Comparison of ENCODE assay signal across 9 cellular contexts in the genomic region with DNA sequence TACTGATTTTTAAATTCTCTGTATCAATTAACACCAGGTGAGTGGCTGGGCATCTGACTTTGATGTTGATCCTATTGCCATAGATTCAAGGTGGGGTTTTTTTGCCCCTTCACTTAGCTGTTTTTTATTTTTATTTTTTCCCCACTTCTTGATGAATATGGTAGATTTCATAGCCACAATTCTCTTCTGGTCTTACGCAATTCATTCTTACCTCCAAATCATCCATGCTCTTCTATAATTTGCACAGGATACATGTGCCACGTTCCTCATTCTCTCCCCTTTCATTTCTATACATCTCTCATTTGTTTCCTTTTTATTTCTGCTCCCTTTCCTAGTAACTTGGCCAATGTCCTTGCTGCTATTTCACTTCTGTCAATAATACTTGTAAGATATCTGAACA. TPM values are rescaled to one million over a fixed set of nuclear protein-coding genes. Genes with fewer than 3 reads are reported as not detected.
"Had no signal": no experiment of that assay in that cellular context is flagged by ENCODE, and none has a peak within 500 bp of the region (broad histone marks: within the 10 kb centered on the region; RNA-seq: fewer than 3 reads in every experiment).

No MANE protein-coding gene starts in this region.

- H3K27ac ChIP-seq: GM23248, KMS-11 had no signal

- DNase-seq: GM23248, GOT3, H9, HCEC 1CT, KBM-7 had no signal

- H3K9ac ChIP-seq: GM23248, KMS-11 had no signal

- H3K4me3 ChIP-seq: GM23248 had no signal

- H2AFZ ChIP-seq: GM23248 had no signal

- H3K4me2 ChIP-seq: KMS-11 had no signal

- FAIRE-seq: H54, HTR-8/SVneo had no signal

RNA-seq across cellular contexts. Expression of a gene that starts 14.9 kb away (rescaled TPM):
- total RNA-seq: GM23248, HT-29 had no signal
- polyA plus RNA-seq: GM23248 had no signal
